In the genomic region with DNA sequence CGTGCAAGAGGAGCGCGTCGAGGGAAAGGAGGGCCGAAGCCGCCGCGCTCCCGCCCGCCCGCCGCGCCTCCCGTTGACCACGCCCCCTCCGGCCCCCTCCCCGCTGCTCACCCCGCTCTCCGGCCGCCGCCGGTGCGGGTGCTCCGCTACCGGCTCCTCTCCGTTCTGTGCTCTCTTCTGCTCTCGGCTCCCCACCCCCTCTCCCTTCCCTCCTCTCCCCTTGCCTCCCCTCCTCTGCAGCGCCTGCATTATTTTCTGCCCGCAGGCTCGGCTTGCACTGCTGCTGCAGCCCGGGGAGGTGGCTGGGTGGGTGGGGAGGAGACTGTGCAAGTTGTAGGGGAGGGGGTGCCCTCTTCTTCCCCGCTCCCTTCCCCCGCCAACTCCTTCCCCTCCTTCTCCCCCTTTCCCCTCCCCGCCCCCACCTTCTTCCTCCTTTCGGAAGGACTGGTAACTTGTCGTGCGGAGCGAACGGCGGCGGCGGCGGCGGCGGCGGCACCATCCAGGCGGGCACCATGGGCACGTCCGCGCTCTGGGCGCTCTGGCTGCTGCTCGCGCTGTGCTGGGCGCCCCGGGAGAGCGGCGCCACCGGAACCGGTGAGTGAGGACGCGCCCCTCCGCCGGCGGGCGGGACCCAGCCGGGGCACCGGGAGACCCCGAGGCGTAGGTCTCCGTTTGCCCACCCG, we compare ENCODE assay signal across 8 cellular contexts. TPM values are rescaled to one million over a fixed set of nuclear protein-coding genes. Genes with fewer than 3 reads are reported as not detected.
DNase-seq lines count a peak whose midpoint lies in the region; ATAC-seq and TF ChIP-seq lines count a peak whose summit lies in the region.

TSS of gene VLDLR (plus strand) at position 110 of the 683 bp plus-strand sequence. CDS start at position 513, 403 bp downstream.

- H3K4me3 ChIP-seq in neuron (ENCODE audit: low read length) (peak within 1 kb of the TSS; percentile 61), vagina (peak within 1 kb of the TSS; percentile 69 to 74)

- no peak for TF ChIP-seq CTCF in vagina (IDR thresholded peaks at IDR 0.05)

- intact Hi-C loops in vagina (cut with DNase I) = no loop called here

- no peaks in the 10 kb centered on the region for H3K27me3 ChIP-seq in neuron (ENCODE audit: insufficient read depth, low read length)
- no peaks in the 10 kb centered on the region for H3K27me3 ChIP-seq in vagina

- no peaks in the 10 kb centered on the region for H3K36me3 ChIP-seq in neuron (ENCODE audit: insufficient read depth, low read length)
- H3K36me3 ChIP-seq in vagina = no peaks in the 10 kb centered on the region

- TF ChIP-seq POLR2A in vagina (IDR thresholded peaks at IDR 0.05) = no peak

- peak; percentile 19 for ATAC-seq in HG02884 (IDR thresholded peaks at IDR 0.05; ENCODE audit: unreplicated experiment)

- no peaks in the 10 kb centered on the region for H3K9me3 ChIP-seq in neuron (ENCODE audit: low read length)
- no peaks in the 10 kb centered on the region for H3K9me3 ChIP-seq in vagina

- H2AFZ ChIP-seq in neuron (ENCODE audit: low read depth, low read length) = peak within 1 kb of the TSS; percentile 92

- peak within 1 kb of the TSS; percentile 42 for H3K27ac ChIP-seq in vagina

- H3K4me1 ChIP-seq in neuron (ENCODE audit: insufficient read depth, low read length) (peaks cover 26% of the 10 kb centered on the region), vagina (peaks cover 14% of the 10 kb centered on the region)

- DNase-seq in activated T-cell treated with anti-CD3 and anti-CD28 coated beads for 48 hours (ENCODE audit: low read depth) (peak; percentile 39), activated T-cell treated with anti-CD3 and anti-CD28 coated beads for 4 hours (no peak), NCI-H345 (lab: John Stamatoyannopoulos, UW) (peak; percentile 80), activated gamma-delta T cell treated with Interleukin-2 at 50 U/mL for 16 hours (peak; percentile 11), globus pallidus (ENCODE audit: low spot score) (peak; percentile 78), vagina (ENCODE audit: extremely low spot score in 2 of 2) (no peak)

RNA-seq across cellular contexts. Expression of gene VLDLR, which starts in this region (rescaled TPM):
- 4.7 TPM for total RNA-seq in vagina

Comparison
In these comparisons a context has a peak if more than half of its experiments do, and no peak if none do; other contexts are left out.
1. DNase-seq: peak in activated T-cell treated with anti-CD3 and anti-CD28 coated beads for 48 hours (single experiment), NCI-H345 (single experiment), activated gamma-delta T cell treated with Interleukin-2 at 50 U/mL for 16 hours (single experiment) and globus pallidus (single experiment); none in activated T-cell treated with anti-CD3 and anti-CD28 coated beads for 4 hours (single experiment) and vagina (0 of 2).